ENCODE assay signal across 16 cellular contexts in genomic region chr1:169584483-169585144, GRCh38. TPM values are rescaled to one million over a fixed set of nuclear protein-coding genes. Genes with fewer than 3 reads are reported as not detected.
A peak's percentile ranks its signal among the peaks of the same experiment; 100 is the strongest.
DNase-seq lines count a peak whose midpoint lies in the region; ATAC-seq and TF ChIP-seq lines count a peak whose summit lies in the region.
"Had no signal": no experiment of that assay in that cellular context is flagged by ENCODE, and none has a peak within 500 bp of the region (broad histone marks: within the 10 kb centered on the region; RNA-seq: fewer than 3 reads in every experiment).

No MANE protein-coding gene starts in this region.

- H3K4me3 Mint-ChIP-seq in stimulated activated naive CD8-positive, alpha-beta T cell treated with anti-CD3 and anti-CD28 coated beads, Interleukin-15, amount 100 ng/mL, for 72 hours, result peak overlapping the region; percentile 97 to 98

- no peak for TF ChIP-seq POLR2A in esophagus squamous epithelium (IDR thresholded peaks at IDR 0.05)

- H3K27ac ChIP-seq in VCaP (0 out of 2 replicates have a peak overlapping the region, but pooled peaks have one; percentile 79), esophagus squamous epithelium (no peak overlapping the region)
- H3K27ac ChIP-seq: ascending aorta, BLaER1, lower lobe of right lung had no signal

- peaks cover 0 to 51% (median 0%) of the 10 kb centered on the region in 4 donors for H3K27me3 ChIP-seq in esophagus squamous epithelium
- H3K27me3 ChIP-seq: ascending aorta, BLaER1 had no signal

- TF ChIP-seq CTCF in VCaP (conservative IDR thresholded peaks at IDR 0.05) (no peak), fibroblast of mammary gland (conservative IDR thresholded peaks at IDR 0.05; ENCODE audit: control insufficient read depth, insufficient read depth, low read depth, low read length) (no peak), esophagus squamous epithelium (IDR thresholded peaks at IDR 0.05) (no peak)

- H3K9me3 Mint-ChIP-seq in stimulated activated naive CD8-positive, alpha-beta T cell treated with anti-CD3 and anti-CD28 coated beads, Interleukin-15, amount 100 ng/mL, for 72 hours, result no peaks in the 10 kb centered on the region

- intact Hi-C loops in esophagus squamous epithelium (cut with DNase I), result no loop called here

- H3K4me3 ChIP-seq in fibroblast of mammary gland (ENCODE audit: control insufficient read depth, low read depth, low read length) (no peak overlapping the region), esophagus squamous epithelium (no peak overlapping the region)
- H3K4me3 ChIP-seq: ascending aorta, BLaER1, lower lobe of right lung had no signal

- WGBS in esophagus squamous epithelium, 2 donors, result 8 to 22% methylated on average over 4 of the region's 4 CpGs

- H3K27me3 Mint-ChIP-seq in stimulated activated naive CD8-positive, alpha-beta T cell treated with anti-CD3 and anti-CD28 coated beads, Interleukin-15, amount 100 ng/mL, for 72 hours, result no peaks in the 10 kb centered on the region

- H3K9me3 ChIP-seq in esophagus squamous epithelium, result no peaks in the 10 kb centered on the region
- H3K9me3 ChIP-seq: ascending aorta, BLaER1, lower lobe of right lung had no signal

- H3K36me3 ChIP-seq in esophagus squamous epithelium, result no peaks in the 10 kb centered on the region
- H3K36me3 ChIP-seq: ascending aorta, BLaER1, lower lobe of right lung had no signal

- peak; percentile 5 to 35 for DNase-seq in stimulated activated CD4-positive, alpha-beta T cell treated with anti-CD3 and anti-CD28 coated beads, Interleukin-2, amount 100 ng/mL, for 24 hours
- no peak for DNase-seq in stimulated activated CD4-positive, alpha-beta T cell treated with anti-CD3 and anti-CD28 coated beads, Interleukin-12 subunit alpha, Interleukin-12 subunit beta, amount 100 ng/mL, for 4 hours
- peak; percentile 11 for DNase-seq in fibroblast of mammary gland (ENCODE audit: low read depth)
- DNase-seq in stimulated activated naive CD8-positive, alpha-beta T cell treated with anti-CD3 and anti-CD28 coated beads, Interleukin-15, amount 100 ng/mL, for 72 hours, result no peak
- DNase-seq in esophagus squamous epithelium (lab: John Stamatoyannopoulos, UW), result no peak
- DNase-seq in NCI-H345 treated with DMSO at 0.1 percent for 48 hours (lab: John Stamatoyannopoulos, UW; ENCODE audit: unreplicated experiment), result no peak
- DNase-seq in activated CD8-positive, alpha-beta memory T cell treated with anti-CD3 and anti-CD28 coated beads, Interleukin-2, amount 50 U/mL, for 48 hours, result no peak
- DNase-seq: GF-D8, lower lobe of right lung, NCI-H1092, NCI-H446, occipital lobe, SHP77 had no signal

- ATAC-seq in stimulated activated naive CD8-positive, alpha-beta T cell treated with anti-CD3 and anti-CD28 coated beads, Interleukin-15, amount 100 ng/mL, for 72 hours, result peak; percentile 26

- H3K4me1 ChIP-seq in esophagus squamous epithelium, result peaks cover 0 to 10% (median 3%) of the 10 kb centered on the region in 3 donors
- H3K4me1 ChIP-seq: ascending aorta, BLaER1 had no signal

- peak overlapping the region; percentile 20 to 88 for H3K27ac Mint-ChIP-seq in stimulated activated naive CD8-positive, alpha-beta T cell treated with anti-CD3 and anti-CD28 coated beads, Interleukin-15, amount 100 ng/mL, for 72 hours

- H3K4me1 Mint-ChIP-seq in stimulated activated naive CD8-positive, alpha-beta T cell treated with anti-CD3 and anti-CD28 coated beads, Interleukin-15, amount 100 ng/mL, for 72 hours, result peaks cover 48% of the 10 kb centered on the region

RNA-seq across cellular contexts. Expression of gene F5, which starts 1.7 kb away (rescaled TPM):
- total RNA-seq in esophagus squamous epithelium, result under 1 TPM in 2 of 4 donors, not detected in 2; 0.13 to 0.41 TPM
- total RNA-seq: ascending aorta had no signal

RNA-seq across cellular contexts. Expression of gene SELP, which starts 45.3 kb away (rescaled TPM):
- total RNA-seq in esophagus squamous epithelium, result 10 to 100 TPM in 1 of 4 donors, 1 to 10 TPM in 2, under 1 TPM in 1; 0.19 to 15.1 (median 3.1) TPM

Comparison
In these comparisons a context has a peak if more than half of its experiments do, and no peak if none do; other contexts are left out.
1. DNase-seq: peak in stimulated activated CD4-positive, alpha-beta T cell treated with anti-CD3 and anti-CD28 coated beads, Interleukin-2, amount 100 ng/mL, for 24 hours (2 of 2) and fibroblast of mammary gland (single experiment); none in stimulated activated CD4-positive, alpha-beta T cell treated with anti-CD3 and anti-CD28 coated beads, Interleukin-12 subunit alpha, Interleukin-12 subunit beta, amount 100 ng/mL, for 4 hours (single experiment), stimulated activated naive CD8-positive, alpha-beta T cell treated with anti-CD3 and anti-CD28 coated beads, Interleukin-15, amount 100 ng/mL, for 72 hours (0 of 2), esophagus squamous epithelium (single experiment), NCI-H345 treated with DMSO at 0.1 percent for 48 hours (single experiment) and activated CD8-positive, alpha-beta memory T cell treated with anti-CD3 and anti-CD28 coated beads, Interleukin-2, amount 50 U/mL, for 48 hours (single experiment).